1 cellular context compared by ENCODE assay signal in genomic region chr4:165385124-165385523, GRCh38.
TF ChIP-seq lines count a peak whose summit lies in the region.

No MANE protein-coding gene starts in this region.

TF ChIP-seq in K562, 482 proteins besides CTCF, POLR2A, EP300 and RAD21:
- TF ChIP-seq NCOA6 (IDR thresholded peaks at IDR 0.05) (no peak), KAT8 (IDR thresholded peaks at IDR 0.05; ENCODE audit: low read depth) (no peak), NCOA2 (IDR thresholded peaks at IDR 0.05; ENCODE audit: partially characterized antibody in 2 of 2) (no peak), EP400 (IDR thresholded peaks at IDR 0.05) (no peak), CTCFL (IDR thresholded peaks at IDR 0.05; ENCODE audit: borderline replicate concordance, insufficient read depth, low read depth, low read length, poor library complexity, severe bottlenecking) (no peak), ZNF586 (CRISPR knock-in tag; conservative IDR thresholded peaks at IDR 0.05) (no peak), ADNP (tag; IDR thresholded peaks at IDR 0.05) (no peak), ZNF217 (CRISPR knock-in tag; IDR thresholded peaks at IDR 0.05) (no peak), IRF2 (CRISPR knock-in tag; IDR thresholded peaks at IDR 0.05) (no peak), ZNF3 (CRISPR knock-in tag; IDR thresholded peaks at IDR 0.05) (no peak), SP1 (CRISPR knock-in tag; IDR thresholded peaks at IDR 0.05) (no peak), ZNF146 (CRISPR knock-in tag; IDR thresholded peaks at IDR 0.05; ENCODE audit: unreplicated experiment) (no peak), RBM15 (IDR thresholded peaks at IDR 0.05; ENCODE audit: insufficient read depth, low read length) (no peak)
TF ChIP-seq in K562: peak in this region for 0.
